Comparison of ENCODE assay signal across 8 cellular contexts in genomic region chr1:226001852-226002666, GRCh38. TPM values are rescaled to one million over a fixed set of nuclear protein-coding genes. Genes with fewer than 3 reads are reported as not detected.
DNase-seq lines count a peak whose midpoint lies in the region; ATAC-seq, FAIRE-seq and TF ChIP-seq lines count a peak whose summit lies in the region.

No MANE protein-coding gene starts in this region.

- peak overlapping the region; percentile 38 for H3K4me3 Mint-ChIP-seq in activated naive CD8-positive, alpha-beta T cell

- H3K9me3 ChIP-seq in left ventricle myocardium inferior (replicated peaks) (no peaks in the 10 kb centered on the region), small intestine (ENCODE audit: control insufficient read depth, low read depth) (no peaks in the 10 kb centered on the region)

- no peaks in the 10 kb centered on the region for H3K27me3 ChIP-seq in left ventricle myocardium inferior (ENCODE audit: low read depth)
- H3K27me3 ChIP-seq in small intestine (ENCODE audit: control insufficient read depth in 2 of 2, insufficient read depth in 2 of 2, low read length in 2 of 2): no peaks in the 10 kb centered on the region

- H3K4me1 Mint-ChIP-seq in activated naive CD8-positive, alpha-beta T cell (ENCODE audit: low read depth): peaks cover 62% of the 10 kb centered on the region

- H3K4me3 ChIP-seq in left ventricle myocardium inferior (peak overlapping the region; percentile 30), small intestine (ENCODE audit: low read depth in 1 of 2, low read length in 2 of 2) (no peak overlapping the region)

- H3K36me3 Mint-ChIP-seq in activated naive CD8-positive, alpha-beta T cell: no peaks in the 10 kb centered on the region

- no peak for TF ChIP-seq CTCF in GM13976 (IDR thresholded peaks at IDR 0.05; ENCODE audit: borderline replicate concordance, control extremely low read depth, extremely low read depth, insufficient read depth, missing control alignments)
- no peak for TF ChIP-seq CTCF in left ventricle myocardium inferior (IDR thresholded peaks at IDR 0.05; ENCODE audit: borderline replicate concordance)

- H3K27ac ChIP-seq in left ventricle myocardium inferior (replicated peaks) (peak overlapping the region; percentile 99), small intestine (ENCODE audit: low read depth in 1 of 2, low read length in 1 of 2) (peak overlapping the region in 1 of 2 donors; percentile 79)

- peak; percentile 35 for DNase-seq in GM13976 (ENCODE audit: low spot score)
- DNase-seq in HT1080 (ENCODE audit: low read depth): peak; percentile 35
- DNase-seq in SIG-M5 (lab: John Stamatoyannopoulos, UW): peak; percentile 89
- DNase-seq in left ventricle myocardium inferior: peak; percentile 40
- DNase-seq in small intestine: peak; percentile 37

- intact Hi-C loops in left ventricle myocardium inferior (cut with micrococcal nuclease): loop anchor here (2.0 kb wide), 1 partner anchor 59 kb away; no protein-coding TSS in a partner anchor

- WGBS in small intestine, 3 donors: 43 to 55% (median 44%) methylated on average over 9 of the region's 9 CpGs

- H3K27ac Mint-ChIP-seq in activated naive CD8-positive, alpha-beta T cell: peak overlapping the region; percentile 100

- no peak for FAIRE-seq in small intestine (lab: Jason Lieb, UNC)

- H3K36me3 ChIP-seq in left ventricle myocardium inferior (no peaks in the 10 kb centered on the region), small intestine (ENCODE audit: control insufficient read depth in 2 of 2, insufficient read depth in 2 of 2, low read length in 2 of 2) (no peaks in the 10 kb centered on the region)

- H3K9me3 Mint-ChIP-seq in activated naive CD8-positive, alpha-beta T cell (ENCODE audit: low read depth): no peaks in the 10 kb centered on the region

- H3K4me1 ChIP-seq in left ventricle myocardium inferior (peaks cover 61% of the 10 kb centered on the region), small intestine (ENCODE audit: control insufficient read depth in 2 of 2, insufficient read depth in 1 of 2, low read depth in 1 of 2, low read length in 1 of 2) (peaks cover 0 to 2% of the 10 kb centered on the region in 2 donors)

- no peaks in the 10 kb centered on the region for H3K27me3 Mint-ChIP-seq in activated naive CD8-positive, alpha-beta T cell

- in situ Hi-C loops in GM13976 (cut with MboI; ENCODE audit: low sequenced_read_pairs, unreplicated experiment): no loop called here

- ATAC-seq in HG03571 (IDR thresholded peaks at IDR 0.05; ENCODE audit: unreplicated experiment) (no peak), GM18861 (IDR thresholded peaks at IDR 0.05; ENCODE audit: unreplicated experiment) (no peak)

RNA-seq across cellular contexts. Expression of gene SDE2, which starts 2.9 kb away (rescaled TPM):
- total RNA-seq in HT1080 (2014; rRNA removed; shearing (Covaris generic)): 13.5 and 15.9 TPM in 2 replicates
- polyA plus RNA-seq in HT1080 (2015; cell fraction: cytosol; rRNA removed): 18.2 and 19.4 TPM in 2 replicates
- 18.8 and 21.0 TPM in 2 replicates for polyA plus RNA-seq in HT1080 (2015; cell fraction: nucleus; rRNA removed)
- total RNA-seq in left ventricle myocardium inferior: 11.3 TPM
- 10 to 100 TPM in 1 of 3 donors, 1 to 10 TPM in 2; 7.8 to 10.9 (median 8.5) TPM for polyA plus RNA-seq in small intestine

Comparison
In these comparisons a context has a peak if more than half of its experiments do, and no peak if none do; other contexts are left out.
1. DNase-seq: peak in every context shown above with its lines; median percentile 89 in SIG-M5; 40 in left ventricle myocardium inferior; 37 in small intestine; 35 in GM13976; 35 in HT1080.